Comparison of ENCODE assay signal across 12 cellular contexts in genomic region chr1:41358152-41358937, GRCh38. TPM values are rescaled to one million over a fixed set of nuclear protein-coding genes. Genes with fewer than 3 reads are reported as not detected.
DNase-seq lines count a peak whose midpoint lies in the region; TF ChIP-seq lines count a peak whose summit lies in the region.
"Had no signal": no experiment of that assay in that cellular context is flagged by ENCODE, and none has a peak within 500 bp of the region (broad histone marks: within the 10 kb centered on the region; RNA-seq: fewer than 3 reads in every experiment).

No MANE protein-coding gene starts in this region.

- H3K36me3 ChIP-seq in thyroid gland, result no peaks in the 10 kb centered on the region
- H3K36me3 ChIP-seq in effector memory CD4-positive, alpha-beta T cell (ENCODE audit: control insufficient read depth, insufficient read depth, low read length), result no peaks in the 10 kb centered on the region
- H3K36me3 ChIP-seq: neutrophil had no signal

- no peaks in the 10 kb centered on the region for H3K9me3 ChIP-seq in thyroid gland
- no peaks in the 10 kb centered on the region for H3K9me3 ChIP-seq in effector memory CD4-positive, alpha-beta T cell (ENCODE audit: control insufficient read depth, low read length)
- H3K9me3 ChIP-seq: neutrophil had no signal

- peak; percentile 79 for DNase-seq in NCI-H748 (lab: John Stamatoyannopoulos, UW; ENCODE audit: unreplicated experiment)
- DNase-seq in NCI-H748 treated with DMSO at 0.1 percent for 48 hours (lab: John Stamatoyannopoulos, UW), result no peak
- peak; percentile 66 for DNase-seq in islet precursor cell
- peak; percentile 16 to 24 for DNase-seq in thyroid gland
- no peak for DNase-seq in NOMO-1 (lab: John Stamatoyannopoulos, UW; ENCODE audit: unreplicated experiment in 2 of 2)
- no peak for DNase-seq in NCI-H1436 treated with DMSO at 0.1 percent for 48 hours (lab: John Stamatoyannopoulos, UW)
- no peak for DNase-seq in effector memory CD4-positive, alpha-beta T cell
- DNase-seq: activated CD4-positive, alpha-beta T cell treated with anti-CD3 and anti-CD28 coated beads for 1 hour; foreskin fibroblast; NCI-H774 had no signal

- H3K27ac ChIP-seq in VCaP (peak overlapping the region; percentile 33), thyroid gland (no peak overlapping the region)
- no peak overlapping the region for H3K27ac ChIP-seq in effector memory CD4-positive, alpha-beta T cell (ENCODE audit: insufficient read depth, low read length, poor library complexity, severe bottlenecking)
- H3K27ac ChIP-seq: neutrophil had no signal

- 58 to 71% methylated on average over 24 to 25 of the region's 25 CpGs for WGBS in thyroid gland, 2 donors

- H3K4me3 ChIP-seq in thyroid gland (replicated peaks in 1 of 3), result no peak overlapping the region
- no peak overlapping the region for H3K4me3 ChIP-seq in effector memory CD4-positive, alpha-beta T cell (ENCODE audit: insufficient read depth, low read depth, low read length, poor library complexity, severe bottlenecking)

- peaks cover 9 to 19% of the 10 kb centered on the region in 2 donors for H3K4me1 ChIP-seq in thyroid gland
- H3K4me1 ChIP-seq in effector memory CD4-positive, alpha-beta T cell (ENCODE audit: control insufficient read depth, insufficient read depth, low read length, poor library complexity, severe bottlenecking), result peaks cover 9% of the 10 kb centered on the region

- TF ChIP-seq CTCF in VCaP (conservative IDR thresholded peaks at IDR 0.05) (no peak), thyroid gland (IDR thresholded peaks at IDR 0.05) (no peak)

- no peaks in the 10 kb centered on the region for H3K27me3 ChIP-seq in thyroid gland
- peaks cover 9% of the 10 kb centered on the region for H3K27me3 ChIP-seq in effector memory CD4-positive, alpha-beta T cell (replicated peaks; ENCODE audit: control insufficient read depth, insufficient read depth, low read length, poor library complexity, severe bottlenecking)

- intact Hi-C loops in thyroid gland (cut with DNase I), result no loop called here

- TF ChIP-seq POLR2A in thyroid gland (IDR thresholded peaks at IDR 0.05), result no peak

RNA-seq across cellular contexts. Expression of gene FOXO6, which starts 2.9 kb away (rescaled TPM):
- total RNA-seq in thyroid gland, result 1 to 10 TPM; 1.1 to 4.2 (median 2.6) TPM

Comparison
In these comparisons a context has a peak if more than half of its experiments do, and no peak if none do; other contexts are left out.
1. DNase-seq: peak in NCI-H748 (single experiment), islet precursor cell (single experiment) and thyroid gland (2 of 2); none in NCI-H748 treated with DMSO at 0.1 percent for 48 hours (single experiment), NOMO-1 (0 of 2), NCI-H1436 treated with DMSO at 0.1 percent for 48 hours (single experiment) and effector memory CD4-positive, alpha-beta T cell (0 of 3).